In the genomic region with DNA sequence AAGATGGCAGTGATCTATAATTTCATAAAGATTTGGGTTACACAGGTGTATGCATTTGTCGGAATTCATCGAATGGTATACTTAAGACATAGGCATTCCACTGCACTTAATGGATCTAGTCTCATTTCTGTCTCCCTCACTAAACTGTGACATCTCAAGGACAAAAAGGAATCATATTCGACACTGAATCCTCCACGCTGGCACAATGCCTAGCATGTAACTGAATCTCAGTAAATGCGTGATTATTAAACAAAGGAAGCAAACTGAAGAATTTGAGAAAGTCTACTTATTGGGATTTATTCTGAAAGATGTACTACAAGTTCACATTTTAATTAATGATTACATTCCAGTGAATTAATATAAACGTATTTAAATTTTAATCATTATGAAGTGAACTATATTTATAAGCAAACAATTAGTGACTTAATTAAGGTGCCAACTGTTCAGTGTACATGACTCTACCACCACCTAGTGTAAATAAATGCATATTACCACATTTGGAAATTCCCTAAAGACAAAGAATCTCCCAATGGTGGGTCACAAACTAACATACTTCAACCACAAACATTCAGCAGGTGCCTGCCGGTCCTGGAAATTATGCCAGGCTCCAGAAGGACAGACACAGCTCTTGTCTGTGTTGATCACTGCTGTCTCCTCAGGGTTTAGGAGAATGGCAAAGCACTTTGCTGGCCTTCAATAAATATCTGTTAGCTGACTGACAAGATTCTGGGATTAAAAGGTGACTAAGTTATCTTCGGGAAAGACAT, we compare ENCODE assay signal across 9 cellular contexts. TPM values are rescaled to one million over a fixed set of nuclear protein-coding genes. Genes with fewer than 3 reads are reported as not detected.
DNase-seq lines count a peak whose midpoint lies in the region; ATAC-seq lines count a peak whose summit lies in the region.
"Had no signal": no experiment of that assay in that cellular context is flagged by ENCODE, and none has a peak within 500 bp of the region (broad histone marks: within the 10 kb centered on the region; RNA-seq: fewer than 3 reads in every experiment).

No MANE protein-coding gene starts in this region.

- no peaks in the 10 kb centered on the region for H3K27me3 Mint-ChIP-seq in activated CD8-positive, alpha-beta memory T cell treated with anti-CD3 and anti-CD28 coated beads, Interleukin-2, amount 10 ng/mL, durations not matched to agents 7 days and 5 days
- H3K27me3 Mint-ChIP-seq: CD8-positive, alpha-beta memory T cell had no signal

- no peak overlapping the region for H3K27ac Mint-ChIP-seq in activated CD8-positive, alpha-beta memory T cell treated with anti-CD3 and anti-CD28 coated beads, Interleukin-2, amount 10 ng/mL, durations not matched to agents 7 days and 5 days

- peaks cover 2% of the 10 kb centered on the region for H3K4me1 Mint-ChIP-seq in activated CD8-positive, alpha-beta memory T cell treated with anti-CD3 and anti-CD28 coated beads, Interleukin-2, amount 10 ng/mL, durations not matched to agents 7 days and 5 days

- ATAC-seq in activated CD8-positive, alpha-beta memory T cell treated with anti-CD3 and anti-CD28 coated beads, Interleukin-2, amount 10 ng/mL, durations not matched to agents 7 days and 5 days, result peak; percentile 36
- ATAC-seq in GM21381 (IDR thresholded peaks at IDR 0.05; ENCODE audit: unreplicated experiment), result no peak

- H3K4me3 Mint-ChIP-seq in activated CD8-positive, alpha-beta memory T cell treated with anti-CD3 and anti-CD28 coated beads, Interleukin-2, amount 10 ng/mL, durations not matched to agents 7 days and 5 days, result no peak overlapping the region
- H3K4me3 Mint-ChIP-seq: CD8-positive, alpha-beta memory T cell had no signal

- no peak for DNase-seq in activated CD8-positive, alpha-beta memory T cell treated with anti-CD3 and anti-CD28 coated beads, Interleukin-2, amount 10 ng/mL, durations not matched to agents 7 days and 5 days
- no peak for DNase-seq in activated CD8-positive, alpha-beta memory T cell treated with anti-CD3 and anti-CD28 coated beads, Interleukin-2, amount 50 U/mL, for 4 hours
- DNase-seq in NAMALWA (ENCODE audit: low spot score) (peak; percentile 54), SK-MEL-5 (ENCODE audit: low read depth, low spot score) (peak; percentile 58), foreskin melanocyte (peak; percentile 10), skeletal muscle cell (ENCODE audit: low read depth) (peak; percentile 10), cortex of kidney (lab: John Stamatoyannopoulos, UW) (no peak)

- in situ Hi-C loops in SK-MEL-5 (cut with HindIII; ENCODE audit: low pct_unique_long_range_greater_than_20kb, low sequenced_read_pairs), result no loop called here

- H3K36me3 Mint-ChIP-seq in activated CD8-positive, alpha-beta memory T cell treated with anti-CD3 and anti-CD28 coated beads, Interleukin-2, amount 10 ng/mL, durations not matched to agents 7 days and 5 days, result peaks cover 4% of the 10 kb centered on the region

- H3K4me3 ChIP-seq in skeletal muscle cell (ENCODE audit: low read depth, low read length), result no peak overlapping the region

- CTCF ChIA-PET in activated CD8-positive, alpha-beta memory T cell treated with anti-CD3 and anti-CD28 coated beads, Interleukin-2, amount 10 ng/mL, durations not matched to agents 7 days and 5 days (lab: Charles Lee), result interaction anchor here (0.7 to 1.3 kb wide), 4 partner anchors 14 to 444 kb away, joined by 3 to 9 read pairs (median 6); no protein-coding TSS in a partner anchor

- no peaks in the 10 kb centered on the region for H3K9me3 Mint-ChIP-seq in activated CD8-positive, alpha-beta memory T cell treated with anti-CD3 and anti-CD28 coated beads, Interleukin-2, amount 10 ng/mL, durations not matched to agents 7 days and 5 days (ENCODE audit: low read depth)

RNA-seq across cellular contexts. Expression of a gene that starts 56.4 kb away (rescaled TPM):
- 10 to 100 TPM; 18.1 to 26.8 TPM for total RNA-seq in activated CD8-positive, alpha-beta memory T cell treated with anti-CD3 and anti-CD28 coated beads, Interleukin-2, amount 10 ng/mL, durations not matched to agents 7 days and 5 days
- 30.1 and 33.4 TPM in 2 replicates for total RNA-seq in SK-MEL-5 (2014; rRNA removed; shearing (Covaris generic))
- polyA plus RNA-seq in SK-MEL-5 (2015; cell fraction: cytosol; rRNA removed), result 16.9 and 18.7 TPM in 2 replicates
- 2.9 and 7.9 TPM in 2 replicates for polyA plus RNA-seq in SK-MEL-5 (2015; cell fraction: nucleus; rRNA removed)

Comparison
In these comparisons a context has a peak if more than half of its experiments do, and no peak if none do; other contexts are left out.
1. DNase-seq: peak in NAMALWA (single experiment), SK-MEL-5 (single experiment), foreskin melanocyte (single experiment) and skeletal muscle cell (single experiment); none in activated CD8-positive, alpha-beta memory T cell treated with anti-CD3 and anti-CD28 coated beads, Interleukin-2, amount 10 ng/mL, durations not matched to agents 7 days and 5 days (single experiment), activated CD8-positive, alpha-beta memory T cell treated with anti-CD3 and anti-CD28 coated beads, Interleukin-2, amount 50 U/mL, for 4 hours (single experiment) and cortex of kidney (single experiment).